Comparison of ENCODE assay signal across 8 cellular contexts in the genomic region with DNA sequence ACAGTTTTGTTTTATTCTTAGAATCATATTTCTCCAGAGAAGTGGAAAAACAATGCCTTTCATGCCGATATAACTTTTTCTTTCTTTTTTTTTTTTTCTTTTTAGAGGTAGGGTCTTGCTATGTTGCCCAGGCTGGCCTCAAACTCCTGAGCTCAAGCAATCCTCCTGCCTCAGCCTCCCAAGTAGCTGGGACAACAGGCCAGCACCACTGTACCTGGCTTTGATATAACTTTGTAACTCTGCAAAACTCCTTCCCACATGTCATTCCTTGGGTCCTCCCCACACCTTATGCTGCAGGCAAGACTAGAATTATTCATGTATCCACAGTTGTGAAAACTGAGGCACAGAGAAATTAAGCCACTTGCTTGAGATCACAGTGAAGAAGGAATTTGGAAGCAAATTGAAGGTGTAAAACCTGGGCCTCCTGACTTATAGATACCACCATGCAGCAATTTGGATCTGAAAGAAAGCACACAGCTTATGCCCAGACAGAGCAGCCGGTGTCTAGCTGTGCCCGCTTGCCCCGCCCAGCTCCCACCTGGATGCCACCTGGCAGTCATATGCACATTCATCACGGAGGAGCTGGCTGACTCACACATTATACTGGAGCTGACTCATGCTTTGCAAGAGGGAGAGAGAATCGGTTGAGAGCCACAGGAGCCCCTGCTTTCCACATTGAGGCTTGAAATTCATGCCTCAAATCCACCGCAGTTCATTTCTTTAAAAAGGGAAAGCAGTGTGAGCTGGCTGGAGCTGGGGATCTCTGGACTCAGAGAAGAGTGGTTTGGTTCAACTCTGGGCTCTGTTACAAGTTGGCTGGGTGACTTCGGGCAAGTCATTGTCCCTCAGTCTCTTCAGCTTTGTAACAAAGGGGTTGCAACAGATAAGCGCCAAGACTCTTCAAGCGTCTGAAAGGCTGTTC. TPM values are rescaled to one million over a fixed set of nuclear protein-coding genes. Genes with fewer than 3 reads are reported as not detected.
DNase-seq lines count a peak whose midpoint lies in the region; ATAC-seq and TF ChIP-seq lines count a peak whose summit lies in the region.

No MANE protein-coding gene starts in this region.

- ATAC-seq in IMR-90 (ENCODE audit: low read depth) (peak; percentile 14), RWPE2 (ENCODE audit: low read depth) (peak; percentile 89), HG03521 (IDR thresholded peaks at IDR 0.05; ENCODE audit: unreplicated experiment) (no peak)
- ATAC-seq in stimulated activated memory B cell treated with anti-CD40 and anti-IgM and Interleukin-4, amounts not matched to agents 10 μg/mL and 1 μg/mL and 100 μg/mL, for 72 hours = no peak

- POLR2A ChIA-PET in IMR-90 (lab: Charles Lee; ENCODE audit: unreplicated experiment) = no interaction called here

- peaks cover 15 to 25% of the 10 kb centered on the region in 2 experiments; a peak in 3 of 4 replicates for H3K79me1 ChIP-seq in IMR-90 (ENCODE audit: low read depth in 1 of 2, low read length in 2 of 2)

- peak overlapping the region; percentile 87 for H2BK120ac ChIP-seq in IMR-90 (ENCODE audit: low read depth, low read length)

- H3K18ac ChIP-seq in IMR-90 (ENCODE audit: low read depth, low read length) = peak overlapping the region; percentile 77

- H3K9ac ChIP-seq in IMR-90 (ENCODE audit: low read depth, low read length) = peak overlapping the region; percentile 34; the same call in 1 of the 2 replicates

- peak overlapping the region; percentile 76 for H3K4ac ChIP-seq in IMR-90 (ENCODE audit: low read depth, low read length)

- peak overlapping the region; percentile 81 for H4K91ac ChIP-seq in IMR-90 (ENCODE audit: insufficient read depth, low read depth, low read length)

- H3K27me3 ChIP-seq in IMR-90 (ENCODE audit: control insufficient read depth, insufficient read depth, low read length) (no peaks in the 10 kb centered on the region), RWPE2 (ENCODE audit: insufficient read depth, poor library complexity, severe bottlenecking) (no peaks in the 10 kb centered on the region)

- peak overlapping the region; percentile 37; the same call in 1 of the 2 replicates for H3K56ac ChIP-seq in IMR-90 (ENCODE audit: extremely low read depth, insufficient read depth, low read length)

- dilution Hi-C loops in IMR-90 (cut with HindIII; ENCODE audit: low sequenced_read_pairs, unreplicated experiment) = no loop called here

- no peaks in the 10 kb centered on the region for H3K27me3 Mint-ChIP-seq in stimulated activated memory B cell treated with anti-CD40 and anti-IgM and Interleukin-4, amounts not matched to agents 10 μg/mL and 1 μg/mL and 100 μg/mL, for 72 hours

- no peaks in the 10 kb centered on the region for H3K9me3 Mint-ChIP-seq in stimulated activated memory B cell treated with anti-CD40 and anti-IgM and Interleukin-4, amounts not matched to agents 10 μg/mL and 1 μg/mL and 100 μg/mL, for 72 hours

- H3K4me2 ChIP-seq in IMR-90 (ENCODE audit: low read depth, low read length) = peak overlapping the region; percentile 13

- peak overlapping the region; percentile 28; the same call in 1 of the 2 replicates for H3K23ac ChIP-seq in IMR-90 (ENCODE audit: low read depth, low read length)

- peaks cover 15% of the 10 kb centered on the region for H3K9me1 ChIP-seq in IMR-90 (ENCODE audit: insufficient read depth, low read length)

- H3K36me3 ChIP-seq in IMR-90 (ENCODE audit: control insufficient read depth, insufficient read depth, low read length) (no peaks in the 10 kb centered on the region), RWPE2 (ENCODE audit: low read depth) (peaks cover 3% of the 10 kb centered on the region; the same call in 1 of the 2 replicates)

- H3K4me1 Mint-ChIP-seq in stimulated activated memory B cell treated with anti-CD40 and anti-IgM and Interleukin-4, amounts not matched to agents 10 μg/mL and 1 μg/mL and 100 μg/mL, for 72 hours = peaks cover 16% of the 10 kb centered on the region

- intact Hi-C loops in IMR-90 (cut with micrococcal nuclease) = no loop called here

- H2BK20ac ChIP-seq in IMR-90 (ENCODE audit: low read depth, low read length) = peak overlapping the region; percentile 72

- in situ Hi-C loops in IMR-90 (cut with MboI; ENCODE audit: low sequenced_read_pairs) = no loop called here

- H2BK5ac ChIP-seq in IMR-90 (ENCODE audit: low read depth, low read length, poor library complexity, severe bottlenecking) = peak overlapping the region; percentile 67

- peak overlapping the region; percentile 95 for H2AK5ac ChIP-seq in IMR-90 (ENCODE audit: low read depth, low read length)

- no peaks in the 10 kb centered on the region for H4K20me1 ChIP-seq in IMR-90 (ENCODE audit: insufficient read depth, low read length)

- DNase-seq in COLO668 (lab: John Stamatoyannopoulos, UW; ENCODE audit: unreplicated experiment) = peak; percentile 98
- peak; percentile 96 for DNase-seq in IMR-90
- peak; percentile 96 for DNase-seq in RWPE2 (ENCODE audit: low spot score)
- DNase-seq in fibroblast of villous mesenchyme (ENCODE audit: low read depth) = peak; percentile 88
- DNase-seq in NCI-H2227 (lab: John Stamatoyannopoulos, UW; ENCODE audit: unreplicated experiment) = no peak
- DNase-seq in coronary artery (ENCODE audit: low spot score) = no peak

- CTCF ChIA-PET in IMR-90 (lab: Yijun Ruan, JAX) = no interaction called here

- H3K27ac ChIP-seq in IMR-90 (ENCODE audit: insufficient read depth, low read length) (peak overlapping the region; percentile 84), RWPE2 (ENCODE audit: poor library complexity, severe bottlenecking) (peak overlapping the region; percentile 91), coronary artery (no peak overlapping the region)

- no peak overlapping the region for H3K4me3 ChIP-seq in IMR-90 (ENCODE audit: insufficient read depth, low read depth, low read length)
- no peak overlapping the region for H3K4me3 ChIP-seq in RWPE2 (ENCODE audit: severe bottlenecking)
- no peak overlapping the region for H3K4me3 ChIP-seq in fibroblast of villous mesenchyme (ENCODE audit: low read depth, low read length)
- no peak overlapping the region for H3K4me3 ChIP-seq in coronary artery

- peak overlapping the region; percentile 58 for H4K8ac ChIP-seq in IMR-90 (ENCODE audit: low read depth in 2 of 2, low read length in 2 of 2)

- no peaks in the 10 kb centered on the region for H3K36me3 Mint-ChIP-seq in stimulated activated memory B cell treated with anti-CD40 and anti-IgM and Interleukin-4, amounts not matched to agents 10 μg/mL and 1 μg/mL and 100 μg/mL, for 72 hours

- H3K4me3 Mint-ChIP-seq in stimulated activated memory B cell treated with anti-CD40 and anti-IgM and Interleukin-4, amounts not matched to agents 10 μg/mL and 1 μg/mL and 100 μg/mL, for 72 hours = no peak overlapping the region

- TF ChIP-seq RAD21 in IMR-90 (IDR thresholded peaks at IDR 0.05; ENCODE audit: low read length) = 0 out of 2 replicates have a peak, but pooled peaks have one; percentile 6

- H3K4me1 ChIP-seq in IMR-90 (ENCODE audit: control insufficient read depth, insufficient read depth, low read length) (peaks cover 19% of the 10 kb centered on the region), RWPE2 (ENCODE audit: insufficient read depth, poor library complexity, severe bottlenecking) (peaks cover 44% of the 10 kb centered on the region)

- no CpG with 5 or more reads among the region's 10 CpGs for WGBS in IMR-90 (ENCODE audit: extremely low coverage in 2 of 2, insufficient read length in 1 of 2), 2 experiments

- peak overlapping the region; percentile 62 for H2AK9ac ChIP-seq in IMR-90 (replicated peaks; ENCODE audit: low read depth, low read length, poor library complexity)

- no peak overlapping the region for H2AFZ ChIP-seq in IMR-90 (replicated peaks; ENCODE audit: low read length, poor library complexity)

- peak overlapping the region; percentile 35 for H3K27ac Mint-ChIP-seq in stimulated activated memory B cell treated with anti-CD40 and anti-IgM and Interleukin-4, amounts not matched to agents 10 μg/mL and 1 μg/mL and 100 μg/mL, for 72 hours

- H3K9me3 ChIP-seq in IMR-90 (ENCODE audit: control insufficient read depth, insufficient read depth, low read length) = no peaks in the 10 kb centered on the region
- H3K9me3 ChIP-seq in RWPE2 (ENCODE audit: severe bottlenecking) = no peaks in the 10 kb centered on the region

- BruUV-seq in IMR-90 (replicated peaks; lab: Mats Ljungman, UMichigan) = no TSS peak

- TF ChIP-seq CTCF in IMR-90 (conservative IDR thresholded peaks at IDR 0.05; ENCODE audit: low read depth, low read length) (no peak), RWPE2 (IDR thresholded peaks at IDR 0.05; ENCODE audit: poor library complexity, severe bottlenecking) (no peak), fibroblast of villous mesenchyme (IDR thresholded peaks at IDR 0.05; ENCODE audit: insufficient read depth, low read depth, low read length) (no peak), coronary artery (IDR thresholded peaks at IDR 0.05) (no peak)

- peak overlapping the region; percentile 23; the same call in 1 of the 2 replicates for H4K5ac ChIP-seq in IMR-90 (ENCODE audit: low read depth, low read length)

- peak overlapping the region; percentile 87; the same call in 2 of the 3 replicates for H2BK15ac ChIP-seq in IMR-90 (ENCODE audit: low read depth, low read length)

- TF ChIP-seq POLR2A in IMR-90 (IDR thresholded peaks at IDR 0.05; ENCODE audit: low read depth, low read length) = no peak

- H3K14ac ChIP-seq in IMR-90 (replicated peaks; ENCODE audit: low read depth, low read length) = peak overlapping the region; percentile 35

TF ChIP-seq in IMR-90, 13 proteins besides CTCF, POLR2A, EP300 and RAD21 (continues in another document):
- peak; percentile 93 for TF ChIP-seq FOS (IDR thresholded peaks at IDR 0.05; ENCODE audit: low read depth, low read length)
- TF ChIP-seq, protein P1, sequence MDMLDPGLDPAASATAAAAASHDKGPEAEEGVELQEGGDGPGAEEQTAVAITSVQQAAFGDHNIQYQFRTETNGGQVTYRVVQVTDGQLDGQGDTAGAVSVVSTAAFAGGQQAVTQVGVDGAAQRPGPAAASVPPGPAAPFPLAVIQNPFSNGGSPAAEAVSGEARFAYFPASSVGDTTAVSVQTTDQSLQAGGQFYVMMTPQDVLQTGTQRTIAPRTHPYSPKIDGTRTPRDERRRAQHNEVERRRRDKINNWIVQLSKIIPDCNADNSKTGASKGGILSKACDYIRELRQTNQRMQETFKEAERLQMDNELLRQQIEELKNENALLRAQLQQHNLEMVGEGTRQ (IDR thresholded peaks at IDR 0.05; ENCODE audit: low read depth, low read length) = no peak
- peak; percentile 73 for TF ChIP-seq CEBPB (IDR thresholded peaks at IDR 0.05; ENCODE audit: low read depth, low read length)

RNA-seq across cellular contexts. Expression of a gene that starts 8.3 kb away (rescaled TPM):
- total RNA-seq in IMR-90 (2012; rRNA removed) = 203 and 395 TPM in 2 replicates
- polyA plus RNA-seq in IMR-90 (2012; rRNA removed) = 200 and 208 TPM in 2 replicates
- 557 and 944 TPM in 2 replicates for polyA plus RNA-seq in IMR-90 (2012; cell fraction: cytosol; rRNA removed)
- 202 and 690 TPM in 2 replicates for polyA plus RNA-seq in IMR-90 (2012; cell fraction: nucleus; rRNA removed; ENCODE audit: low replicate concordance)
- 90.8 and 118 TPM in 2 replicates for total RNA-seq in fibroblast of villous mesenchyme

Comparison
In these comparisons a context has a peak if more than half of its experiments do, and no peak if none do; other contexts are left out.
1. DNase-seq: peak in COLO668 (single experiment), IMR-90 (single experiment), RWPE2 (single experiment) and fibroblast of villous mesenchyme (single experiment); none in NCI-H2227 (single experiment) and coronary artery (single experiment).
2. ATAC-seq: peak in IMR-90 (single experiment) and RWPE2 (single experiment); none in stimulated activated memory B cell treated with anti-CD40 and anti-IgM and Interleukin-4, amounts not matched to agents 10 μg/mL and 1 μg/mL and 100 μg/mL, for 72 hours (single experiment) and HG03521 (single experiment).
3. H3K27ac ChIP-seq: peak in IMR-90 (single experiment) and RWPE2 (single experiment); none in coronary artery (0 of 2).